Comparison of ENCODE assay signal across 23 cellular contexts in the genomic region with DNA sequence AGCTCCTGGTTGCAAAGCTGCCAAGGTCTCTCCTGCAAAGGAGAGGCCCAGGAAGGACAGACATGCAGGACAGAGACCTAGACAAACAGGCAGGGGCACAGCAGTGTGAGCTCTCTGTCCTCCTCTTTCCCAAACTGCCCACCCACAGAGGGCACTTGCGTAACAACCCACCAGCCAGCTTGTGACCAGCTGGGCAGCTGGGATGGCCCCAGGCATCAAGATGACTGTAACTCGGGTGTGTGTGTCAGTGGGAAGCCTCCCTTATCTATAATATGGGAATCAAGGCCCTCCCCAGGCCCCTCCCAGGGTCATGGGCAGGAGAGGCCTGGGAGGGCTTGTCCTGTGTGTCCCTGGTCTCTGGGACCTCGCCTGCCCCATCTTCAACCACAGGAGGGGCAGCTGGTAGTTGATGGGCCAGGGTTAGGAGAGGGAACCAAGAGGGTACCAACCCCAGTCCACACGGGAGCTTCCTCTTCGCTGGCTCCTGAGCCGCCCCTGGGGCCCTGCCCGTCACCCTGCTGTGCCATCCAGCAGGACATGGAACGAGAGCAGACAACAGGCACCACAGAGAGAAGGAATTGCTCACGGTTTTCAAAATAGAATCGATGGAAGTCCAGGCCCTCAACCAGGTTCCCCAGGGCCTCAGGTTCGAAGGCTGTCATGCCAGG. TPM values are rescaled to one million over a fixed set of nuclear protein-coding genes. Genes with fewer than 3 reads are reported as not detected.
DNase-seq lines count a peak whose midpoint lies in the region; TF ChIP-seq lines count a peak whose summit lies in the region.
"Had no signal": no experiment of that assay in that cellular context is flagged by ENCODE, and none has a peak within 500 bp of the region (broad histone marks: within the 10 kb centered on the region; RNA-seq: fewer than 3 reads in every experiment).

No MANE protein-coding gene starts in this region.

- TF ChIP-seq POLR2A in NB4 (IDR thresholded peaks at IDR 0.05; ENCODE audit: extremely low read depth, insufficient read length) (no peak), tibial nerve (IDR thresholded peaks at IDR 0.05) (no peak)

- no peaks in the 10 kb centered on the region for H3K36me3 ChIP-seq in osteoblast (ENCODE audit: insufficient read depth, low read length)
- H3K36me3 ChIP-seq in tibial nerve = no peaks in the 10 kb centered on the region
- H3K36me3 ChIP-seq: adrenal gland, prostate gland, spleen had no signal

- no peak overlapping the region for H3K27ac Mint-ChIP-seq in activated CD4-positive, alpha-beta T cell treated with anti-CD3 and anti-CD28 coated beads, Interleukin-2, amount 10 ng/mL, durations not matched to agents 24 days and 14 days
- H3K27ac Mint-ChIP-seq: endodermal cell; stimulated activated memory B cell treated with anti-CD40 and anti-IgM and Interleukin-4, amounts not matched to agents 10 μg/mL and 1 μg/mL and 100 μg/mL, for 72 hours; type B pancreatic cell had no signal

- no peaks in the 10 kb centered on the region for H3K36me3 Mint-ChIP-seq in activated CD4-positive, alpha-beta T cell treated with anti-CD3 and anti-CD28 coated beads, Interleukin-2, amount 10 ng/mL, durations not matched to agents 24 days and 14 days (ENCODE audit: low read depth)
- H3K36me3 Mint-ChIP-seq: CD14-positive monocyte; stimulated activated memory B cell treated with anti-CD40 and anti-IgM and Interleukin-4, amounts not matched to agents 10 μg/mL and 1 μg/mL and 100 μg/mL, for 72 hours; type B pancreatic cell had no signal

- H3K4me1 Mint-ChIP-seq in activated CD4-positive, alpha-beta T cell treated with anti-CD3 and anti-CD28 coated beads, Interleukin-2, amount 10 ng/mL, durations not matched to agents 24 days and 14 days = no peaks in the 10 kb centered on the region
- H3K4me1 Mint-ChIP-seq: central memory CD8-positive, alpha-beta T cell; stimulated activated memory B cell treated with anti-CD40 and anti-IgM and Interleukin-4, amounts not matched to agents 10 μg/mL and 1 μg/mL and 100 μg/mL, for 72 hours had no signal

- H3K79me2 ChIP-seq in osteoblast (ENCODE audit: insufficient read depth, low read length) = no peaks in the 10 kb centered on the region

- DNase-seq in ELR (ENCODE audit: low read depth) (peak; percentile 49), NB4 (ENCODE audit: low read depth) (peak; percentile 28), osteoblast (ENCODE audit: insufficient read length, low spot score, missing footprints) (peak; percentile 62), tibial nerve (ENCODE audit: low spot score in 2 of 2) (no peak), NCI-H748 treated with DMSO at 0.1 percent for 48 hours (lab: John Stamatoyannopoulos, UW) (no peak), DMS53 treated with DMSO at 0.1 percent for 48 hours (lab: John Stamatoyannopoulos, UW; ENCODE audit: unreplicated experiment) (no peak)
- DNase-seq in activated CD4-positive, alpha-beta T cell treated with anti-CD3 and anti-CD28 coated beads, Interleukin-2, amount 10 ng/mL, durations not matched to agents 24 days and 14 days = no peak
- DNase-seq: DMS53, endodermal cell, GOT3, NCI-H187, NCI-H446, SHP77, spleen, T-helper 2 cell had no signal

- TF ChIP-seq EP300 in tibial nerve (IDR thresholded peaks at IDR 0.05) = no peak

- intact Hi-C loops in activated CD4-positive, alpha-beta T cell treated with anti-CD3 and anti-CD28 coated beads, Interleukin-2, amount 10 ng/mL, durations not matched to agents 24 days and 14 days (cut with micrococcal nuclease) = no loop called here

- no peak overlapping the region for H3K4me3 Mint-ChIP-seq in activated CD4-positive, alpha-beta T cell treated with anti-CD3 and anti-CD28 coated beads, Interleukin-2, amount 10 ng/mL, durations not matched to agents 24 days and 14 days
- H3K4me3 Mint-ChIP-seq: CD14-positive monocyte; central memory CD8-positive, alpha-beta T cell; endodermal cell; stimulated activated memory B cell treated with anti-CD40 and anti-IgM and Interleukin-4, amounts not matched to agents 10 μg/mL and 1 μg/mL and 100 μg/mL, for 72 hours; type B pancreatic cell had no signal

- H3K9me3 Mint-ChIP-seq in activated CD4-positive, alpha-beta T cell treated with anti-CD3 and anti-CD28 coated beads, Interleukin-2, amount 10 ng/mL, durations not matched to agents 24 days and 14 days = no peaks in the 10 kb centered on the region
- H3K9me3 Mint-ChIP-seq: central memory CD8-positive, alpha-beta T cell; endodermal cell; stimulated activated memory B cell treated with anti-CD40 and anti-IgM and Interleukin-4, amounts not matched to agents 10 μg/mL and 1 μg/mL and 100 μg/mL, for 72 hours; type B pancreatic cell had no signal

- H3K4me3 ChIP-seq in NB4 (ENCODE audit: low read depth, low read length) = no peak overlapping the region
- no peak overlapping the region for H3K4me3 ChIP-seq in osteoblast (ENCODE audit: insufficient read depth, low read length)
- H3K4me3 ChIP-seq in tibial nerve = no peak overlapping the region
- H3K4me3 ChIP-seq: adrenal gland, prostate gland, spleen had no signal

- no peaks in the 10 kb centered on the region for H4K20me1 ChIP-seq in osteoblast (ENCODE audit: insufficient read depth, low read length)

- H3K4me2 ChIP-seq in osteoblast (ENCODE audit: insufficient read depth, low read length) = no peak overlapping the region

- peak overlapping the region; percentile 54 for H3K27ac ChIP-seq in cingulate gyrus (ENCODE audit: low read depth, low read length)
- no peak overlapping the region for H3K27ac ChIP-seq in osteoblast (ENCODE audit: low read depth, low read length)
- no peak overlapping the region for H3K27ac ChIP-seq in tibial nerve
- H3K27ac ChIP-seq: adrenal gland, prostate gland, spleen had no signal

- no peaks in the 10 kb centered on the region for H3K27me3 Mint-ChIP-seq in activated CD4-positive, alpha-beta T cell treated with anti-CD3 and anti-CD28 coated beads, Interleukin-2, amount 10 ng/mL, durations not matched to agents 24 days and 14 days
- H3K27me3 Mint-ChIP-seq: central memory CD8-positive, alpha-beta T cell; stimulated activated memory B cell treated with anti-CD40 and anti-IgM and Interleukin-4, amounts not matched to agents 10 μg/mL and 1 μg/mL and 100 μg/mL, for 72 hours; type B pancreatic cell had no signal

- no peak overlapping the region for H2AFZ ChIP-seq in osteoblast (ENCODE audit: low read length)

- 80 to 84% methylated on average over 10 to 11 of the region's 11 CpGs for WGBS in tibial nerve, 2 donors

- TF ChIP-seq CTCF in NB4 (IDR thresholded peaks at IDR 0.05; ENCODE audit: low read depth, low read length) = no peak
- no peak for TF ChIP-seq CTCF in osteoblast (IDR thresholded peaks at IDR 0.05; ENCODE audit: extremely low read depth, low read depth, low read length)
- TF ChIP-seq CTCF in tibial nerve (IDR thresholded peaks at IDR 0.05) = no peak

- no peaks in the 10 kb centered on the region for H3K9me3 ChIP-seq in osteoblast (ENCODE audit: low read depth, low read length)
- H3K9me3 ChIP-seq in tibial nerve = no peaks in the 10 kb centered on the region
- H3K9me3 ChIP-seq: adrenal gland, prostate gland, spleen had no signal

- H3K4me1 ChIP-seq in osteoblast (ENCODE audit: insufficient read depth, low read length) (no peaks in the 10 kb centered on the region), tibial nerve (no peaks in the 10 kb centered on the region)
- H3K4me1 ChIP-seq: adrenal gland, prostate gland, spleen had no signal

- H3K27me3 ChIP-seq in osteoblast (ENCODE audit: insufficient read depth, low read length) (no peaks in the 10 kb centered on the region), tibial nerve (no peaks in the 10 kb centered on the region)
- H3K27me3 ChIP-seq: adrenal gland, spleen had no signal

RNA-seq across cellular contexts. Expression of a gene that starts 37.9 kb away (rescaled TPM):
- total RNA-seq in osteoblast = under 0.01 TPM in 1 of 2 replicates, not detected in the other
- total RNA-seq in tibial nerve = not detected
- not detected in 2 replicates for total RNA-seq in activated CD4-positive, alpha-beta T cell treated with anti-CD3 and anti-CD28 coated beads, Interleukin-2, amount 10 ng/mL, durations not matched to agents 24 days and 14 days
- total RNA-seq: adrenal gland, endodermal cell, liver, prostate gland, spleen had no signal

Comparison
In these comparisons a context has a peak if more than half of its experiments do, and no peak if none do; other contexts are left out.
1. DNase-seq: peak in ELR (single experiment), NB4 (single experiment) and osteoblast (single experiment); none in tibial nerve (0 of 2), activated CD4-positive, alpha-beta T cell treated with anti-CD3 and anti-CD28 coated beads, Interleukin-2, amount 10 ng/mL, durations not matched to agents 24 days and 14 days (single experiment), NCI-H748 treated with DMSO at 0.1 percent for 48 hours (single experiment) and DMS53 treated with DMSO at 0.1 percent for 48 hours (single experiment).